Comparison of ENCODE assay signal across 16 cellular contexts in genomic region chr2:36541891-36542595, GRCh38. TPM values are rescaled to one million over a fixed set of nuclear protein-coding genes. Genes with fewer than 3 reads are reported as not detected.
DNase-seq lines count a peak whose midpoint lies in the region; ATAC-seq, FAIRE-seq and TF ChIP-seq lines count a peak whose summit lies in the region.
"Had no signal": no experiment of that assay in that cellular context is flagged by ENCODE, and none has a peak within 500 bp of the region (broad histone marks: within the 10 kb centered on the region; RNA-seq: fewer than 3 reads in every experiment).

No MANE protein-coding gene starts in this region.

- CTCF ChIA-PET in A549 (lab: Yijun Ruan, JAX): interaction anchor here (0.6 to 2.3 kb wide), 4 partner anchors 10 to 82 kb away, joined by 3 to 7 read pairs (median 4); no protein-coding TSS in a partner anchor

- no peak for TF ChIP-seq POLR2A in A549 (IDR thresholded peaks at IDR 0.05; ENCODE audit: low read length)

- intact Hi-C loops in left cardiac atrium (cut with DNase I) (no loop called here), sciatic nerve (cut with DNase I) (no loop called here), pancreas (cut with DNase I) (no loop called here)
- intact Hi-C loops in activated T-helper 2 cell treated with anti-CD3 and anti-CD28 coated beads, Interferon-gamma antibody, Interleukin-2, Interleukin-4, amounts not matched to agents 10 μg/mL and 5 μg/mL and 100 μg/mL, durations not matched to agents 14 hours and 24 hours and 36 hours (cut with micrococcal nuclease): no loop called here

- H3K4me3 Mint-ChIP-seq in activated T-helper 2 cell treated with anti-CD3 and anti-CD28 coated beads, Interferon-gamma antibody, Interleukin-2, Interleukin-4, amounts not matched to agents 10 μg/mL and 5 μg/mL and 100 μg/mL, durations not matched to agents 14 hours and 24 hours and 36 hours (ENCODE audit: low read depth): no peak overlapping the region
- H3K4me3 Mint-ChIP-seq: activated CD8-positive, alpha-beta T cell treated with anti-CD3 and anti-CD28 coated beads for 36 hours; neural progenitor cell had no signal

- H3K27ac ChIP-seq in A549: peak overlapping the region in 1 of 2 experiments; percentile 14; a peak in 2 of 6 replicates
- H3K27ac ChIP-seq in pancreas: no peak overlapping the region
- H3K27ac ChIP-seq: lower lobe of right lung, VCaP had no signal

- no peak for TF ChIP-seq RAD21 in A549 (conservative IDR thresholded peaks at IDR 0.05 in 1 of 2, IDR thresholded peaks at IDR 0.05 in 1 of 2)

- H3K9me3 Mint-ChIP-seq in activated T-helper 2 cell treated with anti-CD3 and anti-CD28 coated beads, Interferon-gamma antibody, Interleukin-2, Interleukin-4, amounts not matched to agents 10 μg/mL and 5 μg/mL and 100 μg/mL, durations not matched to agents 14 hours and 24 hours and 36 hours: no peaks in the 10 kb centered on the region
- H3K9me3 Mint-ChIP-seq: activated CD8-positive, alpha-beta T cell treated with anti-CD3 and anti-CD28 coated beads for 36 hours; neural progenitor cell had no signal

- H3K27me3 ChIP-seq in pancreas: no peaks in the 10 kb centered on the region
- H3K27me3 ChIP-seq: neural progenitor cell had no signal

- no peak overlapping the region for H3K4me2 ChIP-seq in A549
- H3K4me2 ChIP-seq: neural progenitor cell had no signal

- DNase-seq in A549 (ENCODE audit: low read depth in 1 of 2, low spot score in 1 of 2) (no peak), RKO (ENCODE audit: low spot score) (peak; percentile 40), left cardiac atrium (no peak), sciatic nerve (ENCODE audit: low spot score) (no peak), pancreas (no peak), RCC 7860 (ENCODE audit: low spot score) (no peak)
- no peak for DNase-seq in activated T-helper 2 cell treated with anti-CD3 and anti-CD28 coated beads, Interferon-gamma antibody, Interleukin-2, Interleukin-4, amounts not matched to agents 10 μg/mL and 5 μg/mL and 100 μg/mL, durations not matched to agents 14 hours and 24 hours and 36 hours (ENCODE audit: low spot score)
- DNase-seq: activated CD8-positive, alpha-beta T cell treated with anti-CD3 and anti-CD28 coated beads for 36 hours; activated gamma-delta T cell; lower lobe of right lung; NCI-H146; NCI-H345; substantia nigra had no signal

- H3K27me3 Mint-ChIP-seq in activated T-helper 2 cell treated with anti-CD3 and anti-CD28 coated beads, Interferon-gamma antibody, Interleukin-2, Interleukin-4, amounts not matched to agents 10 μg/mL and 5 μg/mL and 100 μg/mL, durations not matched to agents 14 hours and 24 hours and 36 hours (ENCODE audit: low read depth): no peaks in the 10 kb centered on the region
- H3K27me3 Mint-ChIP-seq: activated CD8-positive, alpha-beta T cell treated with anti-CD3 and anti-CD28 coated beads for 36 hours had no signal

- whole genome bisulfite sequencing in A549 (ENCODE audit: missing lambda C conversion rate): 94% methylated on average over 4 of the region's 4 CpGs
- 81 to 82% methylated on average over 4 of the region's 4 CpGs for WGBS in pancreas, 2 donors

- no peaks in the 10 kb centered on the region for H3K36me3 ChIP-seq in pancreas
- H3K36me3 ChIP-seq: neural progenitor cell had no signal

- TF ChIP-seq CTCF in A549 (IDR thresholded peaks at IDR 0.05): no peak
- TF ChIP-seq CTCF in pancreas (IDR thresholded peaks at IDR 0.05): no peak

- H3K4me1 Mint-ChIP-seq in activated T-helper 2 cell treated with anti-CD3 and anti-CD28 coated beads, Interferon-gamma antibody, Interleukin-2, Interleukin-4, amounts not matched to agents 10 μg/mL and 5 μg/mL and 100 μg/mL, durations not matched to agents 14 hours and 24 hours and 36 hours (ENCODE audit: low read depth): no peaks in the 10 kb centered on the region
- H3K4me1 Mint-ChIP-seq: neural progenitor cell had no signal

- POLR2A ChIA-PET in A549 (lab: Yijun Ruan, JAX): no interaction called here

- H3K9me3 ChIP-seq in A549: no peaks in the 10 kb centered on the region
- no peaks in the 10 kb centered on the region for H3K9me3 ChIP-seq in pancreas
- H3K9me3 ChIP-seq: lower lobe of right lung had no signal

- FAIRE-seq in A549 (lab: Jason Lieb, UNC): no peak
- FAIRE-seq in pancreas (lab: Jason Lieb, UNC): no peak
- FAIRE-seq in RCC 7860 (lab: Jason Lieb, UNC): no peak

- H3K36me3 Mint-ChIP-seq in activated T-helper 2 cell treated with anti-CD3 and anti-CD28 coated beads, Interferon-gamma antibody, Interleukin-2, Interleukin-4, amounts not matched to agents 10 μg/mL and 5 μg/mL and 100 μg/mL, durations not matched to agents 14 hours and 24 hours and 36 hours (ENCODE audit: low read depth): peaks cover 5% of the 10 kb centered on the region

- TF ChIP-seq EP300 in A549 (IDR thresholded peaks at IDR 0.05): no peak

- H3K4me3 ChIP-seq in A549 (no peak overlapping the region), pancreas (no peak overlapping the region)
- H3K4me3 ChIP-seq: lower lobe of right lung, neural progenitor cell had no signal

- H3K27ac Mint-ChIP-seq in activated T-helper 2 cell treated with anti-CD3 and anti-CD28 coated beads, Interferon-gamma antibody, Interleukin-2, Interleukin-4, amounts not matched to agents 10 μg/mL and 5 μg/mL and 100 μg/mL, durations not matched to agents 14 hours and 24 hours and 36 hours: no peak overlapping the region
- H3K27ac Mint-ChIP-seq: activated CD8-positive, alpha-beta T cell treated with anti-CD3 and anti-CD28 coated beads for 36 hours; neural progenitor cell had no signal

- peak; percentile 2 to 7; a peak in 2 of 6 replicates for ATAC-seq in A549
- ATAC-seq in left cardiac atrium: peak; percentile 74 to 76
- ATAC-seq in sciatic nerve: peak; percentile 29
- no peak for ATAC-seq in GM18858 (IDR thresholded peaks at IDR 0.05; ENCODE audit: unreplicated experiment)
- no peak for ATAC-seq in pancreas
- ATAC-seq: activated CD8-positive, alpha-beta T cell treated with anti-CD3 and anti-CD28 coated beads for 36 hours had no signal

- H3K4me1 ChIP-seq in A549 (peaks cover 26% of the 10 kb centered on the region), pancreas (no peaks in the 10 kb centered on the region)
- H3K4me1 ChIP-seq: lower lobe of right lung, neural progenitor cell had no signal

TF ChIP-seq in A549, 52 proteins besides CTCF, POLR2A, EP300 and RAD21 (continues in another document):
- TF ChIP-seq HDAC2 (IDR thresholded peaks at IDR 0.05) (no peak), MAX (IDR thresholded peaks at IDR 0.05) (no peak), CHD2 (IDR thresholded peaks at IDR 0.05; ENCODE audit: low read length, partially characterized antibody) (no peak), ZFP36 (IDR thresholded peaks at IDR 0.05; ENCODE audit: borderline replicate concordance, partially characterized antibody) (no peak), EHMT2 (IDR thresholded peaks at IDR 0.05; ENCODE audit: low read depth) (no peak), HES2 (IDR thresholded peaks at IDR 0.05) (no peak), JUN (IDR thresholded peaks at IDR 0.05) (no peak), FOSB (CRISPR knock-in tag; IDR thresholded peaks at IDR 0.05) (no peak), ELK1 (IDR thresholded peaks at IDR 0.05; ENCODE audit: low read depth, low read length) (no peak), TFCP2L1 (CRISPR knock-in tag; IDR thresholded peaks at IDR 0.05) (no peak), FOXS1 (CRISPR knock-in tag; IDR thresholded peaks at IDR 0.05) (no peak), CHD4 (IDR thresholded peaks at IDR 0.05; ENCODE audit: borderline replicate concordance) (no peak), RNF2 (IDR thresholded peaks at IDR 0.05; ENCODE audit: borderline replicate concordance, low read depth) (no peak), USF2 (IDR thresholded peaks at IDR 0.05) (no peak), MAZ (IDR thresholded peaks at IDR 0.05; ENCODE audit: borderline replicate concordance, low read depth, low read length) (no peak), HEYL (CRISPR knock-in tag; IDR thresholded peaks at IDR 0.05) (no peak), KDM5A (IDR thresholded peaks at IDR 0.05) (no peak), SREBF2 (IDR thresholded peaks at IDR 0.05) (no peak), MYC (IDR thresholded peaks at IDR 0.05; ENCODE audit: borderline replicate concordance, low read length) (no peak)

RNA-seq across cellular contexts. Expression of gene FEZ2, which starts 55.9 kb away (rescaled TPM):
- polyA plus RNA-seq in A549 (2011; rRNA removed) (92.1 and 124 TPM in 2 replicates), A549 (2017; fragmentation: RNase III; extraction: RNeasy Plus Mini Kit Qiagen cat#74134 plus additional on column Dnase treatment) (52.5 to 64.4 TPM (median 56.5 TPM) in 3 replicates), pancreas (10 to 100 TPM in 1 of 2 donors, 1 to 10 TPM in 1; 7.9 to 15.0 TPM)
- polyA plus RNA-seq in A549 (2012; cell fraction: cytosol; rRNA removed): 23.9 and 28.0 TPM in 2 replicates
- 11.2 and 21.3 TPM in 2 replicates for polyA plus RNA-seq in A549 (2012; cell fraction: nucleus; rRNA removed)
- 19.5 and 20.3 TPM in 2 replicates for polyA minus RNA-seq in A549 (2011; rRNA and poly(A)+ RNA removed)
- total RNA-seq in left cardiac atrium (10 to 100 TPM; 46.5 to 68.3 TPM), sciatic nerve (89.8 TPM), pancreas (10 to 100 TPM in 2 of 6 donors, 1 to 10 TPM in 4; 7.0 to 18.2 (median 9.4) TPM)
- 16.3 and 17.6 TPM in 2 replicates for total RNA-seq in activated T-helper 2 cell treated with anti-CD3 and anti-CD28 coated beads, Interferon-gamma antibody, Interleukin-2, Interleukin-4, amounts not matched to agents 10 μg/mL and 5 μg/mL and 100 μg/mL, durations not matched to agents 14 hours and 24 hours and 36 hours

Comparison
In these comparisons a context has a peak if more than half of its experiments do, and no peak if none do; other contexts are left out.
1. ATAC-seq: peak in A549 (2 of 2), left cardiac atrium (2 of 2) and sciatic nerve (single experiment); none in GM18858 (single experiment) and pancreas (0 of 4).